Comparison of ENCODE assay signal across 7 cellular contexts in the genomic region with DNA sequence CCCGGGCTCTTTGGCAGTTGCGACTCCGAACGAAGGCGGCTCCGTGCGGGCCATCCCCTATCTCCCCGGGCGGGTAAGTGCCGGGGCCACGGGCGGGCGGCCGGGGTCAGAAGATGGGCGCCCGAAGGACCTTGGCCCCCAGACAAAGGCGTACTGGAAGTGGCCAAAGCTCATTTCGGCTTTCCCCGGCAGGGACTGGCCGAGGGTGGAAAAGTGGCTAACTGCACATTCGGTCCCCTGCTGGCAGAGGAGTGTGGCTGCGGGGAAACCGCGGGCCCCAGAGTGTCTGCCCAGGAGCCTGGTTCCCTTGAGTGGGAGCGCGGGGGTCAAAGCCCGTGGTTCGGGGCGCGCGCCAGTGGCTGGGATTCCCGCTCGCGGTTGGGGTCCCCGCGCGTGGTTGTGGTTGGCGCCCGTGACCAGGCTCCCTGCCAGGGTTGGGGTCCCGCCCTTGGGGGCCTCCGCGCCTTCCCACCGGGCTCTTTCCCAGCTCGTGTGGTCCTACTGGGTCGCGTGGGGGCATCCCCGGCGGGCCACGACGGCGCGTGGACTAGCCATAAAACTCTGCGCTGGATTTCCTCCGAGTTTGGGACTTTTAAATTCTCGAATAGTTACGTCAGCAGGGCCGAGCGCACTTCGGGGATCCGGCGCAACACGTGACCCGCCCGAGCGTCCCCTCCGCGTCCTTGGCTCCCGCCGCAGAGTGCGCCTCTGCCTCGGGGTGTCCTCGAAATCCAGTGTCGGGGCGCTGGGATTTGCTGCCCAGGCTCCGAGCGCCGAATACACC.
DNase-seq lines count a peak whose midpoint lies in the region; ATAC-seq, FAIRE-seq and TF ChIP-seq lines count a peak whose summit lies in the region.

No MANE protein-coding gene starts in this region.

- intact Hi-C loops in posterior cingulate gyrus (cut with DNase I), result no loop called here

- H3K9me3 Mint-ChIP-seq in glutamatergic neuron (ENCODE audit: unreplicated experiment), result peaks cover 17% of the 10 kb centered on the region

- H3K27ac ChIP-seq in WERI-Rb-1, result peak overlapping the region; percentile 73

- no peak for FAIRE-seq in HTR-8/SVneo (lab: Jason Lieb, UNC)

- H3K4me3 ChIP-seq in GM12865 (ENCODE audit: low read depth, low read length) (peak overlapping the region; percentile 30; the same call in 1 of the 2 replicates), WERI-Rb-1 (ENCODE audit: low read depth, low read length) (peak overlapping the region; percentile 68)

- H3K27me3 Mint-ChIP-seq in glutamatergic neuron (ENCODE audit: unreplicated experiment), result peaks cover 13% of the 10 kb centered on the region

- H3K4me1 Mint-ChIP-seq in glutamatergic neuron (ENCODE audit: low read depth, unreplicated experiment), result peaks cover 34% of the 10 kb centered on the region

- DNase-seq in GM12865 (ENCODE audit: low read depth) (peak; percentile 13), HTR-8/SVneo (ENCODE audit: insufficient read length, low spot score) (peak; percentile 59), WERI-Rb-1 (peak; percentile 80), glutamatergic neuron (peak; percentile 80), posterior cingulate gyrus (peak in 6 of 10 donors; percentile 10 to 85 (median 20))
- no peak for DNase-seq in activated effector memory CD4-positive, alpha-beta T cell treated with Interleukin-2 at 50 U/mL for 16 hours

- H3K27ac Mint-ChIP-seq in glutamatergic neuron (ENCODE audit: unreplicated experiment), result peak overlapping the region; percentile 89

- H3K36me3 ChIP-seq in WERI-Rb-1, result no peaks in the 10 kb centered on the region

- H3K9me3 ChIP-seq in WERI-Rb-1 (ENCODE audit: severe bottlenecking), result no peaks in the 10 kb centered on the region

- no peaks in the 10 kb centered on the region for H3K27me3 ChIP-seq in WERI-Rb-1 (ENCODE audit: insufficient read depth, low read depth, severe bottlenecking)

- no peak for ATAC-seq in GM19397 (IDR thresholded peaks at IDR 0.05; ENCODE audit: unreplicated experiment)

- TF ChIP-seq CTCF in GM12865 (IDR thresholded peaks at IDR 0.05; ENCODE audit: insufficient read depth, low read depth, low read length, missing control alignments), result peak; percentile 15
- TF ChIP-seq CTCF in WERI-Rb-1 (IDR thresholded peaks at IDR 0.05; ENCODE audit: low read depth, low read length), result peak; percentile 83
- peak; percentile 85 for TF ChIP-seq CTCF in glutamatergic neuron (IDR thresholded peaks at IDR 0.05; ENCODE audit: partially characterized antibody, unreplicated experiment)

- peak overlapping the region; percentile 90 for H3K4me3 Mint-ChIP-seq in glutamatergic neuron (ENCODE audit: unreplicated experiment)

- peaks cover 3% of the 10 kb centered on the region for H3K36me3 Mint-ChIP-seq in glutamatergic neuron (ENCODE audit: unreplicated experiment)

Comparison
In these comparisons a context has a peak if more than half of its experiments do, and no peak if none do; other contexts are left out.
1. CTCF ChIP-seq: peak in every context shown above with its lines; median percentile 85 in glutamatergic neuron; 83 in WERI-Rb-1; 15 in GM12865.